In the genomic region with DNA sequence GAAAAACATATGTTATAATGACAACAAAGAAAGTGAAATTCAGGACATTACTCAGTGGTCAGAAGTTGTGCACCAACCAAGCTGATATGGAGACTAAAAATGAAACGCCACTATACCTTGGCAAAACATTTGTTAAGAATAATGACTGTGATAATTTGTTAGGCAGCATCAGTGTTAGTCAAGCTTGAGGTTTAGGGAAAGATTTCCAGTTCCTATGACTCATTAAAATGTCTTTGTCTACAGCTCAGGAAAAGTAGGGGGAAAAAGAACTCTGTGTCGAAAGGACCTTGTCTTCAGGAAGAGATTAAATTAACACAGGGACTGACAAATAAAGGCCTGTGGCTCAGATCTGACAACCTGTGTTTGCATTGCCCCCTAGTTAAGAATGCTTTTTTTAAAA, we compare ENCODE assay signal across 1 cellular context.
TF ChIP-seq lines count a peak whose summit lies in the region.

No MANE protein-coding gene starts in this region.

TF ChIP-seq in endothelial cell of umbilical vein, 7 proteins besides CTCF, POLR2A, EP300 and RAD21:
- TF ChIP-seq POLR2AphosphoS5 (IDR thresholded peaks at IDR 0.05; ENCODE audit: insufficient read depth, low read depth, low read length) (no peak), FOS (IDR thresholded peaks at IDR 0.05; ENCODE audit: borderline replicate concordance, insufficient read depth, low read length) (no peak)
